ENCODE assay signal across 34 cellular contexts in the genomic region with DNA sequence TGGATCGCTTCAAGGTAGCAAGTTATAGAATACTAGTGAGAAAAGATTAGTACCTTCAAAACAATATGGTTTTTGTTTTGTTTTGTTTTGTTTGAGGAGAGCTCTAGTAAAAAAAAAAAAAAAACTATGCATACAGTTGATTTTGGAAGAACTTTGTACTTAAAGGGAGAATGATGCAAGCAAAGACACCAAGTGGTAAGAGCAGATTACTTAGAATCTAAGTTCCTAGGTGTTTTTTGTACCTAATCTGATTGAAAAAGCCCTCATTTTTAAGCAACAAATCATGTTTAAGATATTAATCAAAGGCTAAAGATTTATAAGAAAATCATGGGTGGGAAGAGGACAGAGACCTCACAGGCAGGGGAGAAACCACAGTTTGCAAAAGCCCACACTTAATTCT.
"Had no signal": no experiment of that assay in that cellular context is flagged by ENCODE, and none has a peak within 500 bp of the region (broad histone marks: within the 10 kb centered on the region; RNA-seq: fewer than 3 reads in every experiment).

No MANE protein-coding gene starts in this region.

- H3K36me3 ChIP-seq: MG63 had no signal

- DNase-seq: Karpas-422, Kasumi-1, MG63, MM.1S, MV-4-11, NCI-H1048, NCI-H1092, NCI-H1092 treated with DMSO at 0.1 percent for 48 hours, NCI-H1105, NCI-H1105 treated with DMSO at 0.1 percent for 48 hours, NCI-H1417, NCI-H1417 treated with DMSO at 0.1 percent for 48 hours, NCI-H1436, NCI-H1436 treated with DMSO at 0.1 percent for 48 hours, NCI-H146, NCI-H1694, NCI-H1694 treated with DMSO at 0.1 percent for 48 hours, NCI-H187, NCI-H187 treated with DMSO at 0.1 percent for 48 hours, NCI-H1930, NCI-H2029, NCI-H2029 treated with DMSO at 0.1 percent for 48 hours, NCI-H2081, NCI-H2081 treated with DMSO at 0.1 percent for 48 hours, NCI-H2107, NCI-H2171, NCI-H2171 treated with DMSO at 0.1 percent for 48 hours, NCI-H2227 treated with DMSO at 0.1 percent for 48 hours, NCI-H226, NCI-H345, NCI-H446, NCI-H446 treated with DMSO at 0.1 percent for 48 hours, NCI-H510A, NCI-H510A treated with DMSO at 0.1 percent for 48 hours had no signal

- H3K27me3 ChIP-seq: MG63 had no signal

- H3K9me3 ChIP-seq: MG63 had no signal

- H3K4me3 ChIP-seq: MG63 had no signal
